1 cellular context compared by ENCODE assay signal in genomic region chr6:30787954-30788353, GRCh38.
TF ChIP-seq lines count a peak whose summit lies in the region.

No MANE protein-coding gene starts in this region.

TF ChIP-seq in HepG2, 621 proteins besides CTCF, POLR2A, EP300 and RAD21 (continued from another document and continues in another):
- TF ChIP-seq ZKSCAN8 (CRISPR knock-in tag; IDR thresholded peaks at IDR 0.05; ENCODE audit: borderline replicate concordance) (peak; percentile 42; the same call in 1 of the 2 replicates), NR2C2 (CRISPR knock-in tag; IDR thresholded peaks at IDR 0.05; ENCODE audit: borderline replicate concordance) (no peak), ZNF331 (CRISPR knock-in tag; IDR thresholded peaks at IDR 0.05) (peak; percentile 37; the same call in 1 of the 2 replicates), HOXA5 (CRISPR knock-in tag; IDR thresholded peaks at IDR 0.05) (peak; percentile 54; the same call in 1 of the 2 replicates), PRPF4 (IDR thresholded peaks at IDR 0.05; ENCODE audit: low read depth, low read length, poor library complexity, severe bottlenecking) (no peak), HNF4A (CRISPR knock-in tag; IDR thresholded peaks at IDR 0.05) (peak; percentile 78), NR3C1 (CRISPR knock-in tag; IDR thresholded peaks at IDR 0.05) (no peak), ZBTB33 (CRISPR knock-in tag; IDR thresholded peaks at IDR 0.05) (peak; percentile 39; the same call in 1 of the 2 replicates), GFI1 (CRISPR knock-in tag; IDR thresholded peaks at IDR 0.05; ENCODE audit: borderline replicate concordance) (0 out of 2 replicates have a peak, but pooled peaks have one; percentile 29), ZNF142 (CRISPR knock-in tag; IDR thresholded peaks at IDR 0.05) (no peak), RCOR2 (CRISPR knock-in tag; IDR thresholded peaks at IDR 0.05) (peak; percentile 91), ZFX (CRISPR knock-in tag; IDR thresholded peaks at IDR 0.05; ENCODE audit: low read depth) (peak; percentile 38; the same call in 1 of the 2 replicates), ELF3 (CRISPR knock-in tag; IDR thresholded peaks at IDR 0.05) (peak; percentile 73), ZNF256 (CRISPR knock-in tag; conservative IDR thresholded peaks at IDR 0.05) (peak; percentile 67; the same call in 1 of the 2 replicates), ZBTB38 (CRISPR knock-in tag; IDR thresholded peaks at IDR 0.05) (peak; percentile 30; the same call in 1 of the 2 replicates), RARA (CRISPR knock-in tag; IDR thresholded peaks at IDR 0.05) (peak; percentile 80), ZNF580 (CRISPR knock-in tag; IDR thresholded peaks at IDR 0.05; ENCODE audit: borderline replicate concordance, low read depth) (0 out of 2 replicates have a peak, but pooled peaks have one; percentile 42), DBP (CRISPR knock-in tag; IDR thresholded peaks at IDR 0.05; ENCODE audit: not compliant biosample characterization) (no peak), NR2F6 (IDR thresholded peaks at IDR 0.05) (peak; percentile 70), NR2F6 (CRISPR knock-in tag; IDR thresholded peaks at IDR 0.05) (peak; percentile 77), ARID3A (IDR thresholded peaks at IDR 0.05; ENCODE audit: low read depth, low read length) (peak; percentile 50; the same call in 1 of the 2 replicates), ZBTB40 (IDR thresholded peaks at IDR 0.05) (no peak), ZBTB40 (CRISPR knock-in tag; IDR thresholded peaks at IDR 0.05) (peak; percentile 31; the same call in 1 of the 2 replicates), FOSL2 (CRISPR knock-in tag; IDR thresholded peaks at IDR 0.05) (peak; percentile 65), TOPORS (CRISPR knock-in tag; IDR thresholded peaks at IDR 0.05) (no peak), POLR2AphosphoS5 (IDR thresholded peaks at IDR 0.05; ENCODE audit: low read depth, low read length) (no peak), WIZ (CRISPR knock-in tag; IDR thresholded peaks at IDR 0.05) (no peak), DPF2 (CRISPR knock-in tag; IDR thresholded peaks at IDR 0.05; ENCODE audit: borderline replicate concordance, low read depth) (0 out of 2 replicates have a peak, but pooled peaks have one; percentile 19), ATRX (CRISPR knock-in tag; IDR thresholded peaks at IDR 0.05; ENCODE audit: borderline replicate concordance) (no peak), ZNF33B (CRISPR knock-in tag; IDR thresholded peaks at IDR 0.05) (no peak; the same call in 1 of the 2 replicates), THAP8 (CRISPR knock-in tag; IDR thresholded peaks at IDR 0.05; ENCODE audit: borderline replicate concordance) (no peak), RXRA (CRISPR knock-in tag; IDR thresholded peaks at IDR 0.05) (peak; percentile 72; the same call in 1 of the 2 replicates)
- TF ChIP-seq, protein P1, sequence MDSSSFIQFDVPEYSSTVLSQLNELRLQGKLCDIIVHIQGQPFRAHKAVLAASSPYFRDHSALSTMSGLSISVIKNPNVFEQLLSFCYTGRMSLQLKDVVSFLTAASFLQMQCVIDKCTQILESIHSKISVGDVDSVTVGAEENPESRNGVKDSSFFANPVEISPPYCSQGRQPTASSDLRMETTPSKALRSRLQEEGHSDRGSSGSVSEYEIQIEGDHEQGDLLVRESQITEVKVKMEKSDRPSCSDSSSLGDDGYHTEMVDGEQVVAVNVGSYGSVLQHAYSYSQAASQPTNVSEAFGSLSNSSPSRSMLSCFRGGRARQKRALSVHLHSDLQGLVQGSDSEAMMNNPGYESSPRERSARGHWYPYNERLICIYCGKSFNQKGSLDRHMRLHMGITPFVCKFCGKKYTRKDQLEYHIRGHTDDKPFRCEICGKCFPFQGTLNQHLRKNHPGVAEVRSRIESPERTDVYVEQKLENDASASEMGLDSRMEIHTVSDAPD (CRISPR knock-in tag; IDR thresholded peaks at IDR 0.05), result 0 out of 2 replicates have a peak, but pooled peaks have one; percentile 29
